ENCODE assay signal across 11 cellular contexts in genomic region chr2:55017428-55017827, GRCh38.
"Had no signal": no experiment of that assay in that cellular context is flagged by ENCODE, and none has a peak within 500 bp of the region (broad histone marks: within the 10 kb centered on the region; RNA-seq: fewer than 3 reads in every experiment).

No MANE protein-coding gene starts in this region.

- H3K4me3 ChIP-seq: hepatocyte, prostate gland, right atrium auricular region, vagina had no signal

- DNase-seq: activated CD4-positive, alpha-beta T cell treated with anti-CD3 and anti-CD28 coated beads for 36 hours; activated CD4-positive, alpha-beta T cell treated with anti-CD3 and anti-CD28 coated beads, Interleukin-2, amount 50 U/mL, for 48 hours; activated gamma-delta T cell treated with Interleukin-2 at 50 U/mL for 16 hours; effector memory CD8-positive, alpha-beta T cell; stimulated activated CD4-positive, alpha-beta T cell treated with anti-CD3 and anti-CD28 coated beads, Interleukin-15, amount 100 ng/mL, for 24 hours; stimulated activated CD4-positive, alpha-beta T cell treated with anti-CD3 and anti-CD28 coated beads, Interleukin-2, amount 100 ng/mL, for 48 hours had no signal

- H3K9me3 ChIP-seq: prostate gland, vagina had no signal

- H2AFZ ChIP-seq: hepatocyte had no signal

- H3K27ac ChIP-seq: hepatocyte, prostate gland, right atrium auricular region, vagina had no signal

- H3K36me3 ChIP-seq: prostate gland, vagina had no signal

- ATAC-seq: activated CD4-positive, alpha-beta T cell treated with anti-CD3 and anti-CD28 coated beads for 36 hours; effector memory CD8-positive, alpha-beta T cell; WTC11 had no signal

- H3K27me3 ChIP-seq: hepatocyte, right atrium auricular region, vagina had no signal

- H3K4me2 ChIP-seq: hepatocyte had no signal
